In genomic region chr21:42892931-42893660, GRCh38 we compare ENCODE assay signal across 1 cellular context.
TF ChIP-seq lines count a peak whose summit lies in the region.

TSS of gene NDUFV3 (plus strand) at chr21:42893309. CDS start at chr21:42893334, 25 bp downstream.

TF ChIP-seq in GM23338, 12 proteins besides CTCF, POLR2A, EP300 and RAD21 (continued from another document):
- no peak for TF ChIP-seq ZNF462 (CRISPR knock-in tag; IDR thresholded peaks at IDR 0.05)
